25 cellular contexts compared by ENCODE assay signal in genomic region chr14:41668346-41668745, GRCh38.
DNase-seq lines count a peak whose midpoint lies in the region; ATAC-seq, FAIRE-seq and TF ChIP-seq lines count a peak whose summit lies in the region.
"Had no signal": no experiment of that assay in that cellular context is flagged by ENCODE, and none has a peak within 500 bp of the region (broad histone marks: within the 10 kb centered on the region; RNA-seq: fewer than 3 reads in every experiment).

No MANE protein-coding gene starts in this region.

- in situ Hi-C loops in astrocyte of the cerebellum (cut with HindIII; ENCODE audit: low sequenced_read_pairs): no loop called here

- ATAC-seq in esophagus mucosa (no peak), GM21737 (IDR thresholded peaks at IDR 0.05; ENCODE audit: unreplicated experiment) (no peak)
- ATAC-seq: stimulated activated naive CD8-positive, alpha-beta T cell treated with anti-CD3 and anti-CD28 coated beads, Interleukin-15, Interleukin-2, amounts not matched to agents 100 U/mL and 50 U/mL, for 24 hours had no signal

- no peak for TF ChIP-seq CTCF in D721Med (IDR thresholded peaks at IDR 0.05; ENCODE audit: insufficient read depth, missing control alignments)
- no peak for TF ChIP-seq CTCF in astrocyte of the cerebellum (IDR thresholded peaks at IDR 0.05; ENCODE audit: low read depth, low read length, missing control alignments)

- peak; percentile 44 for FAIRE-seq in D721Med (lab: Jason Lieb, UNC)
- FAIRE-seq: bronchial epithelial cell had no signal

- H3K4me3 ChIP-seq in astrocyte of the cerebellum (ENCODE audit: low read depth, low read length): no peak overlapping the region
- H3K4me3 ChIP-seq: thyroid gland had no signal

- DNase-seq in D721Med (ENCODE audit: insufficient read length, low spot score) (no peak), NCI-H2171 (lab: John Stamatoyannopoulos, UW) (peak; percentile 40), astrocyte of the cerebellum (ENCODE audit: low read depth) (peak; percentile 64), iris pigment epithelial cell (ENCODE audit: low read depth) (peak; percentile 6), activated T-cell treated with anti-CD3 and anti-CD28 coated beads for 4 hours (no peak), glomerular visceral epithelial cell (ENCODE audit: extremely low spot score) (no peak)
- DNase-seq: activated CD8-positive, alpha-beta memory T cell treated with anti-CD3 and anti-CD28 coated beads, Interleukin-2, amount 50 U/mL, for 4 hours; CD4-positive, alpha-beta memory T cell; dermis blood vessel endothelial cell; DMS53; GF-D8; H7; Kasumi-1; mammary epithelial cell; NCI-H2081; NCI-H510A treated with DMSO at 0.1 percent for 48 hours; nucleus accumbens; OCI-M1; stimulated activated CD4-positive, alpha-beta T cell treated with anti-CD3 and anti-CD28 coated beads, Interleukin-4, amount 100 ng/mL, for 4 hours; stimulated activated naive CD8-positive, alpha-beta T cell treated with anti-CD3 and anti-CD28 coated beads, Interleukin-15, Interleukin-2, amounts not matched to agents 100 U/mL and 50 U/mL, for 24 hours; T1000; thyroid gland had no signal

Comparison
In these comparisons a context has a peak if more than half of its experiments do, and no peak if none do; other contexts are left out.
1. DNase-seq: peak in NCI-H2171 (single experiment), astrocyte of the cerebellum (single experiment) and iris pigment epithelial cell (single experiment); none in D721Med (single experiment), activated T-cell treated with anti-CD3 and anti-CD28 coated beads for 4 hours (single experiment) and glomerular visceral epithelial cell (single experiment).